ENCODE assay signal across 1 cellular context in the genomic region with DNA sequence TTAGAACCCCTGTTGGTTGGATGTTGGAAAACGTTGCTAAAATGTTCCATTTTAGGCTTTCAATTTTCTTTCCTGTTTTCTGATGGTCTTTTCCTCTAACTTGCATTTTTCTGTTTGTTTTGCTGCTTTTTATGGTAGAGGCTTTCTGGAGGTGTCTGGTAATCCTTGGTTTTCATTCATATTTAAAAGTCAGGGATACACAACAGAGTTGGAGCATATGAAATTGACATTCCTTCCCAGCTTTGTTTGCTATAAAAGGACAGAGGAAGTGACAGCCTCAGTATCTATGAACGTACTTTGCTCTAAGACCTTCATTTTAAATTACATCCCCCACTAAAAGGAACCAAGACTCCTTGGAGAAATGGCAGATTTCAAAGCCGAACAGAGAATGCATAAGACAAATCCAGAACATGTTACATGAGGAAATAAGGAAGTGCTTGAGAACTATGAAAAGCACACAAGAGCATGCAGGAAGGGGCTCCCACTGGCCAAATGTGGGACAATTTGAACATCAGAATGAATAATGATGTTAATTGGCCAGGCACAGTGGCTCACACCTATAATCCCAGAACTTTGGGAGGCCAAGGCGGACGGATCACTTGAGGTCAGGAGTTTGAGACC.
TF ChIP-seq lines count a peak whose summit lies in the region.

No MANE protein-coding gene starts in this region.

TF ChIP-seq in SK-N-SH treated with all-trans-retinoic acid at 6 μM for 48 hours, 23 proteins besides CTCF, POLR2A, EP300 and RAD21 (continued from another document):
- TF ChIP-seq PPARA (CRISPR knock-in tag; IDR thresholded peaks at IDR 0.05; ENCODE audit: borderline replicate concordance), result no peak
- no peak for TF ChIP-seq TOX (CRISPR knock-in tag; IDR thresholded peaks at IDR 0.05; ENCODE audit: borderline replicate concordance)
